Comparison of ENCODE assay signal across 18 cellular contexts in the genomic region with DNA sequence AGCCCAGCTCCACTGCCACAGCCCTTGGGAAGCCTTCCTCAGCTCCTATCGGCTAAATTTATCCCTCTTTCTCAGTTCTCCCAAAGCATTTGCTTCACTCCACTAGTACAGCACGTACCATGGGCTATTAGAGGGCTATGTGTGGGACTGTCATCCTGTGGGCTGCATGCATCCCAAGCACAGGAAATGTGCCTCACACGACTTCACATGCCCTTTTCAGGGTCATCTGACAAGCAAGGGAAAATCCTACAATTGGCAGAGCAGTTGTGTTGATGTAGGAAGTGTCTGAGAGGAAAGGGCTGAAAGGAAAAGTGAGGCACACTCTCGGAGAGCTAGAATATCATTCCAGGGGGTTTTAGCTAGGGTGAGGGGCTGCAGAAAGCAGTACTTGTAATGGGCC. TPM values are rescaled to one million over a fixed set of nuclear protein-coding genes. Genes with fewer than 3 reads are reported as not detected.
DNase-seq lines count a peak whose midpoint lies in the region; ATAC-seq and TF ChIP-seq lines count a peak whose summit lies in the region.
"Had no signal": no experiment of that assay in that cellular context is flagged by ENCODE, and none has a peak within 500 bp of the region (broad histone marks: within the 10 kb centered on the region; RNA-seq: fewer than 3 reads in every experiment).

No MANE protein-coding gene starts in this region.

- no peak for ATAC-seq in activated CD4-positive, alpha-beta T cell treated with anti-CD3 and anti-CD28 coated beads for 36 hours
- ATAC-seq: PC-3 had no signal

- POLR2A ChIA-PET in activated CD4-positive, alpha-beta T cell treated with anti-CD3 and anti-CD28 coated beads for 36 hours (lab: Charles Lee): no interaction called here
- POLR2A ChIA-PET in activated CD4-positive, alpha-beta T cell treated with anti-CD3 and anti-CD28 coated beads, Interleukin-2, amount 10 ng/mL, durations not matched to agents 7 days and 5 days (lab: Charles Lee): interaction anchor here (1.4 kb wide), 1 partner anchor 135 kb away, joined by 5 read pairs; no protein-coding TSS in a partner anchor

- no peaks in the 10 kb centered on the region for H3K9me3 Mint-ChIP-seq in activated CD4-positive, alpha-beta T cell treated with anti-CD3 and anti-CD28 coated beads for 36 hours (ENCODE audit: low read depth)
- no peaks in the 10 kb centered on the region for H3K9me3 Mint-ChIP-seq in activated CD4-positive, alpha-beta T cell treated with anti-CD3 and anti-CD28 coated beads, Interleukin-2, amount 10 ng/mL, durations not matched to agents 7 days and 5 days
- H3K9me3 Mint-ChIP-seq: activated naive CD8-positive, alpha-beta T cell treated with anti-CD3 and anti-CD28 coated beads, Interleukin-2, amount 10 ng/mL, durations not matched to agents 7 days and 5 days; mesothelial cell of epicardium; type B pancreatic cell had no signal

- H3K4me1 Mint-ChIP-seq in activated CD4-positive, alpha-beta T cell treated with anti-CD3 and anti-CD28 coated beads for 36 hours: peaks cover 31% of the 10 kb centered on the region
- peaks cover 46% of the 10 kb centered on the region for H3K4me1 Mint-ChIP-seq in activated CD4-positive, alpha-beta T cell treated with anti-CD3 and anti-CD28 coated beads, Interleukin-2, amount 10 ng/mL, durations not matched to agents 7 days and 5 days
- H3K4me1 Mint-ChIP-seq: mesothelial cell of epicardium had no signal

- CTCF ChIA-PET in activated CD4-positive, alpha-beta T cell treated with anti-CD3 and anti-CD28 coated beads for 36 hours (lab: Charles Lee): interaction anchor here (0.6 to 3.1 kb wide), 9 partner anchors 15 to 257 kb away, joined by 3 to 23 read pairs (median 4); no protein-coding TSS in a partner anchor
- CTCF ChIA-PET in activated CD4-positive, alpha-beta T cell treated with anti-CD3 and anti-CD28 coated beads, Interleukin-2, amount 10 ng/mL, durations not matched to agents 7 days and 5 days (lab: Charles Lee): interaction anchor here (0.9 to 2.8 kb wide), 9 partner anchors 9 to 178 kb away, joined by 3 to 16 read pairs (median 7); a partner anchor contains a TSS

- H3K27ac ChIP-seq in suprapubic skin: peak overlapping the region; percentile 67
- H3K27ac ChIP-seq: 22Rv1 had no signal

- no peaks in the 10 kb centered on the region for H3K27me3 ChIP-seq in suprapubic skin
- H3K27me3 ChIP-seq: breast epithelium had no signal

- no peak for DNase-seq in activated CD4-positive, alpha-beta T cell treated with anti-CD3 and anti-CD28 coated beads for 36 hours
- no peak for DNase-seq in activated CD4-positive, alpha-beta T cell treated with anti-CD3 and anti-CD28 coated beads, Interleukin-2, amount 10 ng/mL, durations not matched to agents 7 days and 5 days
- peak; percentile 73 for DNase-seq in foreskin melanocyte
- DNase-seq in myocyte (ENCODE audit: low read depth): peak; percentile 50
- DNase-seq in suprapubic skin (ENCODE audit: low spot score in 2 of 2): no peak
- no peak for DNase-seq in mesenteric fat pad (ENCODE audit: low spot score)
- DNase-seq in DMS114 treated with DMSO at 0.1 percent for 48 hours (lab: John Stamatoyannopoulos, UW; ENCODE audit: unreplicated experiment): no peak
- DNase-seq in NCI-H2107 treated with DMSO at 0.1 percent for 48 hours (lab: John Stamatoyannopoulos, UW; ENCODE audit: unreplicated experiment): no peak
- DNase-seq: activated T-cell treated with anti-CD3 and anti-CD28 coated beads, Interleukin-2, amount 50 U/mL, for 1 hour; C1 segment of cervical spinal cord; NCI-H1930; NCI-H69; PC-3 had no signal

- no peak overlapping the region for H3K4me3 Mint-ChIP-seq in activated CD4-positive, alpha-beta T cell treated with anti-CD3 and anti-CD28 coated beads for 36 hours
- no peak overlapping the region for H3K4me3 Mint-ChIP-seq in activated CD4-positive, alpha-beta T cell treated with anti-CD3 and anti-CD28 coated beads, Interleukin-2, amount 10 ng/mL, durations not matched to agents 7 days and 5 days
- H3K4me3 Mint-ChIP-seq: activated naive CD8-positive, alpha-beta T cell treated with anti-CD3 and anti-CD28 coated beads, Interleukin-2, amount 10 ng/mL, durations not matched to agents 7 days and 5 days; mesothelial cell of epicardium; type B pancreatic cell had no signal

- TF ChIP-seq EP300 in suprapubic skin (IDR thresholded peaks at IDR 0.05): no peak

- intact Hi-C loops in activated CD4-positive, alpha-beta T cell treated with anti-CD3 and anti-CD28 coated beads for 36 hours (cut with DNase I, micrococcal nuclease): no loop called here

- H3K9me3 ChIP-seq in suprapubic skin: no peaks in the 10 kb centered on the region
- H3K9me3 ChIP-seq: breast epithelium had no signal

- H3K36me3 Mint-ChIP-seq in activated CD4-positive, alpha-beta T cell treated with anti-CD3 and anti-CD28 coated beads for 36 hours (ENCODE audit: low read depth): no peaks in the 10 kb centered on the region
- H3K36me3 Mint-ChIP-seq in activated CD4-positive, alpha-beta T cell treated with anti-CD3 and anti-CD28 coated beads, Interleukin-2, amount 10 ng/mL, durations not matched to agents 7 days and 5 days (ENCODE audit: low read depth): no peaks in the 10 kb centered on the region
- H3K36me3 Mint-ChIP-seq: mesothelial cell of epicardium, type B pancreatic cell had no signal

- WGBS in suprapubic skin: 67% methylated on average over 4 of the region's 4 CpGs

- no peaks in the 10 kb centered on the region for H3K36me3 ChIP-seq in suprapubic skin
- H3K36me3 ChIP-seq: breast epithelium had no signal

- peak overlapping the region; percentile 4 for H3K27ac Mint-ChIP-seq in activated CD4-positive, alpha-beta T cell treated with anti-CD3 and anti-CD28 coated beads for 36 hours
- H3K27ac Mint-ChIP-seq in activated CD4-positive, alpha-beta T cell treated with anti-CD3 and anti-CD28 coated beads, Interleukin-2, amount 10 ng/mL, durations not matched to agents 7 days and 5 days: no peak overlapping the region
- H3K27ac Mint-ChIP-seq: mesothelial cell of epicardium, type B pancreatic cell had no signal

- TF ChIP-seq POLR2A in suprapubic skin (IDR thresholded peaks at IDR 0.05): no peak

- no peak overlapping the region for H3K4me3 ChIP-seq in suprapubic skin
- H3K4me3 ChIP-seq: breast epithelium had no signal

- no peak for TF ChIP-seq CTCF in suprapubic skin (IDR thresholded peaks at IDR 0.05)

- no peaks in the 10 kb centered on the region for H3K27me3 Mint-ChIP-seq in activated CD4-positive, alpha-beta T cell treated with anti-CD3 and anti-CD28 coated beads for 36 hours
- no peaks in the 10 kb centered on the region for H3K27me3 Mint-ChIP-seq in activated CD4-positive, alpha-beta T cell treated with anti-CD3 and anti-CD28 coated beads, Interleukin-2, amount 10 ng/mL, durations not matched to agents 7 days and 5 days
- H3K27me3 Mint-ChIP-seq: activated naive CD8-positive, alpha-beta T cell treated with anti-CD3 and anti-CD28 coated beads, Interleukin-2, amount 10 ng/mL, durations not matched to agents 7 days and 5 days had no signal

- peaks cover 28% of the 10 kb centered on the region for H3K4me1 ChIP-seq in suprapubic skin
- H3K4me1 ChIP-seq: breast epithelium had no signal

RNA-seq across cellular contexts. Expression of a gene that starts 47.6 kb away (rescaled TPM):
- total RNA-seq in activated CD4-positive, alpha-beta T cell treated with anti-CD3 and anti-CD28 coated beads for 36 hours: 1 to 10 TPM; 3.5 to 5.7 TPM
- total RNA-seq in activated CD4-positive, alpha-beta T cell treated with anti-CD3 and anti-CD28 coated beads, Interleukin-2, amount 10 ng/mL, durations not matched to agents 7 days and 5 days: 1 to 10 TPM; 6.7 to 7.4 TPM
- total RNA-seq in myocyte (0.13 TPM in 1 of 2 replicates, not detected in the other), suprapubic skin (10 to 100 TPM in 2 of 4 donors, 1 to 10 TPM in 2; 7.6 to 20.9 (median 12.6) TPM), mesenteric fat pad (18.5 TPM)
- 20.5 TPM for polyA plus RNA-seq in myocyte (2012)
- total RNA-seq: PC-3 had no signal

Comparison
In these comparisons a context has a peak if more than half of its experiments do, and no peak if none do; other contexts are left out.
1. DNase-seq: peak in foreskin melanocyte (single experiment) and myocyte (single experiment); none in activated CD4-positive, alpha-beta T cell treated with anti-CD3 and anti-CD28 coated beads for 36 hours (single experiment), activated CD4-positive, alpha-beta T cell treated with anti-CD3 and anti-CD28 coated beads, Interleukin-2, amount 10 ng/mL, durations not matched to agents 7 days and 5 days (single experiment), suprapubic skin (0 of 2), mesenteric fat pad (single experiment), DMS114 treated with DMSO at 0.1 percent for 48 hours (single experiment) and NCI-H2107 treated with DMSO at 0.1 percent for 48 hours (single experiment).